2 cellular contexts compared by ENCODE assay signal in genomic region chr4:2939383-2940243, GRCh38.
TF ChIP-seq lines count a peak whose summit lies in the region.

No MANE protein-coding gene starts in this region.

TF ChIP-seq in HCT116, 20 proteins besides CTCF, POLR2A, EP300 and RAD21:
- TF ChIP-seq CBX3 (IDR thresholded peaks at IDR 0.05; ENCODE audit: low read depth) (no peak), POLR2AphosphoS5 (IDR thresholded peaks at IDR 0.05; ENCODE audit: low read depth, low read length) (0 out of 2 replicates have a peak, but pooled peaks have one; percentile 7)

TF ChIP-seq in K562, 482 proteins besides CTCF, POLR2A, EP300 and RAD21:
- TF ChIP-seq ZNF740 (CRISPR knock-in tag; IDR thresholded peaks at IDR 0.05) (0 out of 2 replicates have a peak, but pooled peaks have one; percentile 43), ZNF740 (tag; IDR thresholded peaks at IDR 0.05) (no peak), POLR2G (IDR thresholded peaks at IDR 0.05; ENCODE audit: low read depth, low read length) (peak; percentile 59), MCM7 (IDR thresholded peaks at IDR 0.05) (no peak), TAF1 (IDR thresholded peaks at IDR 0.05; ENCODE audit: control insufficient read depth, extremely low read depth, insufficient read depth, low read length, severe bottlenecking) (no peak), CTBP1 (IDR thresholded peaks at IDR 0.05; ENCODE audit: borderline replicate concordance) (no peak), ZBTB26 (CRISPR knock-in tag; IDR thresholded peaks at IDR 0.05) (no peak), XRCC4 (IDR thresholded peaks at IDR 0.05; ENCODE audit: extremely low read depth, insufficient read depth, insufficient read length) (no peak), RBFOX2 (IDR thresholded peaks at IDR 0.05; ENCODE audit: low read depth, low read length) (peak; percentile 52; the same call in 1 of the 2 replicates), ARID2 (IDR thresholded peaks at IDR 0.05) (no peak), BRD9 (IDR thresholded peaks at IDR 0.05; ENCODE audit: low read depth, partially characterized antibody) (no peak), MLX (CRISPR knock-in tag; conservative IDR thresholded peaks at IDR 0.05) (no peak), SMARCC2 (IDR thresholded peaks at IDR 0.05; ENCODE audit: low read depth) (no peak), GTF2B (IDR thresholded peaks at IDR 0.05; ENCODE audit: extremely low read depth, insufficient read length) (no peak)
